Comparison of ENCODE assay signal across 22 cellular contexts in genomic region chr20:42981258-42981657, GRCh38.
DNase-seq lines count a peak whose midpoint lies in the region; ATAC-seq, FAIRE-seq and TF ChIP-seq lines count a peak whose summit lies in the region.
"Had no signal": no experiment of that assay in that cellular context is flagged by ENCODE, and none has a peak within 500 bp of the region (broad histone marks: within the 10 kb centered on the region; RNA-seq: fewer than 3 reads in every experiment).

No MANE protein-coding gene starts in this region.

- H3K23ac ChIP-seq in H9 (ENCODE audit: insufficient read length, low read depth, low read length): no peak overlapping the region

- H4K8ac ChIP-seq in H9 (replicated peaks; ENCODE audit: insufficient read length, low read depth, low read length): no peak overlapping the region

- H3K56ac ChIP-seq in H9 (ENCODE audit: insufficient read length, low read depth, low read length): no peak overlapping the region

- H3K36me3 ChIP-seq in K562 (ENCODE audit: control insufficient read depth, insufficient read depth, low read length): no peaks in the 10 kb centered on the region
- no peaks in the 10 kb centered on the region for H3K36me3 ChIP-seq in esophagus muscularis mucosa
- H3K36me3 ChIP-seq: BE2C had no signal

- no peak overlapping the region for H2AFZ ChIP-seq in K562 (ENCODE audit: low read depth, low read length)
- no peak overlapping the region for H2AFZ ChIP-seq in H9 (ENCODE audit: low read length)
- H2AFZ ChIP-seq: GM23338 had no signal

- peak overlapping the region; percentile 51 for H3K27ac Mint-ChIP-seq in activated naive CD4-positive, alpha-beta T cell treated with anti-CD3 and anti-CD28 coated beads, Interleukin-2, amount 50 U/mL, for 24 hours
- H3K27ac Mint-ChIP-seq in type B pancreatic cell (peak overlapping the region; percentile 43), nephron progenitor cell (no peak overlapping the region), H9 (no peak overlapping the region)
- H3K27ac Mint-ChIP-seq: CD8-positive, alpha-beta memory T cell; GM23338 had no signal

- no peak for DNase-seq in activated naive CD4-positive, alpha-beta T cell (lab: John Stamatoyannopoulos, UW)
- DNase-seq in K562 (ENCODE audit: extremely low read depth in 1 of 4, low spot score in 3 of 4) (no peak), esophagus muscularis mucosa (ENCODE audit: extremely low spot score) (peak; percentile 72), type B pancreatic cell (ENCODE audit: extremely low spot score, unreplicated experiment) (no peak), nephron progenitor cell (no peak), H9 (no peak)
- DNase-seq: ACHN; BE2C; C1 segment of cervical spinal cord; CD4-positive, CD25-positive, alpha-beta regulatory T cell; CD8-positive, alpha-beta memory T cell; COR-L47; DMS79; GDM1; H7 had no signal

- TF ChIP-seq POLR2A in K562 (conservative IDR thresholded peaks at IDR 0.05): no peak
- no peak for TF ChIP-seq POLR2A in esophagus muscularis mucosa (IDR thresholded peaks at IDR 0.05; ENCODE audit: low read depth)

- peaks cover 1% of the 10 kb centered on the region for H3K27me3 Mint-ChIP-seq in activated naive CD4-positive, alpha-beta T cell treated with anti-CD3 and anti-CD28 coated beads, Interleukin-2, amount 50 U/mL, for 24 hours
- H3K27me3 Mint-ChIP-seq in type B pancreatic cell (peaks cover 12% of the 10 kb centered on the region), nephron progenitor cell (ENCODE audit: low read depth, poor library complexity) (peaks cover 36% of the 10 kb centered on the region), H9 (ENCODE audit: low read depth) (peaks cover 26% of the 10 kb centered on the region)
- H3K27me3 Mint-ChIP-seq: CD4-positive, CD25-positive, alpha-beta regulatory T cell; CD8-positive, alpha-beta memory T cell had no signal

- no peak overlapping the region for H2BK12ac ChIP-seq in H9 (ENCODE audit: insufficient read length, low read depth, low read length)

- H3K4me1 ChIP-seq in K562 (replicated peaks in 1 of 2; ENCODE audit: control insufficient read depth in 2 of 2, insufficient read depth in 2 of 2, low read length in 2 of 2) (no peaks in the 10 kb centered on the region), esophagus muscularis mucosa (no peaks in the 10 kb centered on the region), H9 (ENCODE audit: insufficient read depth, low read length) (peaks cover 8% of the 10 kb centered on the region; the same call in 1 of the 2 replicates)
- H3K4me1 ChIP-seq: BE2C had no signal

- CTCF ChIA-PET in K562 (lab: Yijun Ruan, JAX; ENCODE audit: low intra/inter-chr PET ratio): no interaction called here

- TF ChIP-seq RAD21 in K562 (CRISPR knock-in tag; conservative IDR thresholded peaks at IDR 0.05 in 1 of 2, IDR thresholded peaks at IDR 0.05 in 1 of 2): no peak

- H3K27me3 ChIP-seq in K562 (ENCODE audit: control insufficient read depth in 2 of 2, insufficient read depth in 2 of 2, low read length in 2 of 2) (no peaks in the 10 kb centered on the region), esophagus muscularis mucosa (peaks cover 0 to 19% (median 0%) of the 10 kb centered on the region in 4 donors), H9 (ENCODE audit: insufficient read depth, low read length) (no peaks in the 10 kb centered on the region)
- H3K27me3 ChIP-seq: BE2C had no signal

- H4K20me1 ChIP-seq in K562 (replicated peaks; ENCODE audit: control insufficient read depth, insufficient read depth, low read length): no peaks in the 10 kb centered on the region; the same call in 1 of the 2 replicates
- no peaks in the 10 kb centered on the region for H4K20me1 ChIP-seq in H9 (ENCODE audit: control insufficient read depth, insufficient read depth, insufficient read length)

- no peaks in the 10 kb centered on the region for H3K4me1 Mint-ChIP-seq in activated naive CD4-positive, alpha-beta T cell treated with anti-CD3 and anti-CD28 coated beads, Interleukin-2, amount 50 U/mL, for 24 hours
- H3K4me1 Mint-ChIP-seq in type B pancreatic cell (ENCODE audit: unreplicated experiment): no peaks in the 10 kb centered on the region
- H3K4me1 Mint-ChIP-seq in nephron progenitor cell: peaks cover 6% of the 10 kb centered on the region
- peaks cover 48 to 49% of the 10 kb centered on the region in 2 experiments for H3K4me1 Mint-ChIP-seq in H9
- H3K4me1 Mint-ChIP-seq: CD4-positive, CD25-positive, alpha-beta regulatory T cell; CD8-positive, alpha-beta memory T cell had no signal

- no peak overlapping the region for H3T11ph ChIP-seq in H9 (ENCODE audit: low read length)

- H2BK15ac ChIP-seq in H9 (ENCODE audit: low read depth, low read length): no peak overlapping the region

- H3K9me1 ChIP-seq in K562 (ENCODE audit: control insufficient read depth, insufficient read depth, low read length): no peaks in the 10 kb centered on the region

- peaks cover 5% of the 10 kb centered on the region for H3K9me3 Mint-ChIP-seq in activated naive CD4-positive, alpha-beta T cell treated with anti-CD3 and anti-CD28 coated beads, Interleukin-2, amount 50 U/mL, for 24 hours
- H3K9me3 Mint-ChIP-seq in type B pancreatic cell (no peaks in the 10 kb centered on the region), nephron progenitor cell (no peaks in the 10 kb centered on the region), H9 (peaks cover 0 to 1% of the 10 kb centered on the region in 2 experiments; a peak in 3 of 5 replicates)

- H3K36me3 Mint-ChIP-seq in activated naive CD4-positive, alpha-beta T cell treated with anti-CD3 and anti-CD28 coated beads, Interleukin-2, amount 50 U/mL, for 24 hours: no peaks in the 10 kb centered on the region
- no peaks in the 10 kb centered on the region for H3K36me3 Mint-ChIP-seq in type B pancreatic cell
- H3K36me3 Mint-ChIP-seq in nephron progenitor cell (ENCODE audit: low read depth): no peaks in the 10 kb centered on the region
- peaks cover 0 to 6% (median 5%) of the 10 kb centered on the region in 3 experiments; a peak in 4 of 7 replicates for H3K36me3 Mint-ChIP-seq in H9 (ENCODE audit: insufficient read depth in 1 of 3, low read depth in 3 of 3)
- H3K36me3 Mint-ChIP-seq: CD4-positive, CD25-positive, alpha-beta regulatory T cell; CD8-positive, alpha-beta memory T cell had no signal

- intact Hi-C loops in K562 (cut with micrococcal nuclease): no loop called here
- intact Hi-C loops in esophagus muscularis mucosa (cut with DNase I): no loop called here

- no peak overlapping the region for H3K27ac ChIP-seq in K562 (ENCODE audit: extremely low read depth, low read depth, low read length)
- no peak overlapping the region for H3K27ac ChIP-seq in esophagus muscularis mucosa (replicated peaks in 1 of 4)
- H3K27ac ChIP-seq in H9 (ENCODE audit: insufficient read length, low read depth, low read length): no peak overlapping the region

- TF ChIP-seq CTCF in K562 (IDR thresholded peaks at IDR 0.05 in 2 of 3, conservative IDR thresholded peaks at IDR 0.05 in 1 of 3; ENCODE audit: insufficient read depth in 2 of 3, low read depth in 1 of 3, low read length in 3 of 3) (no peak), esophagus muscularis mucosa (IDR thresholded peaks at IDR 0.05) (no peak), type B pancreatic cell (conservative IDR thresholded peaks at IDR 0.05) (no peak), nephron progenitor cell (IDR thresholded peaks at IDR 0.05) (no peak), H9 (conservative IDR thresholded peaks at IDR 0.05) (no peak)

- H3K23me2 ChIP-seq in H9 (ENCODE audit: insufficient read length, low read depth, low read length, poor library complexity, severe bottlenecking): no peaks in the 10 kb centered on the region

- 0% methylated on average over 2 of the region's 2 CpGs for WGBS in K562 (ENCODE audit: insufficient coverage, low coverage, missing lambda C conversion rate)
- WGBS in esophagus muscularis mucosa: 71% methylated on average over 1 of the region's 2 CpGs
- WGBS in H9 (ENCODE audit: extremely low coverage, insufficient read length, low lambda C conversion rate): no CpG with 5 or more reads among the region's 2 CpGs

- BruUV-seq in K562 (replicated peaks; lab: Mats Ljungman, UMichigan): no TSS peak

- no peak overlapping the region for H3K14ac ChIP-seq in H9 (ENCODE audit: insufficient read depth, low read length)

- no peaks in the 10 kb centered on the region for H3K79me1 ChIP-seq in H9 (ENCODE audit: insufficient read depth, low read depth, low read length, poor library complexity, severe bottlenecking)

- no peaks in the 10 kb centered on the region for H3K9me3 ChIP-seq in K562 (replicated peaks; ENCODE audit: control insufficient read depth, insufficient read depth, low read depth, low read length)
- no peaks in the 10 kb centered on the region for H3K9me3 ChIP-seq in esophagus muscularis mucosa
- H3K9me3 ChIP-seq in H9 (ENCODE audit: control insufficient read depth, low read depth, low read length): no peaks in the 10 kb centered on the region
- H3K9me3 ChIP-seq: BE2C had no signal

- TF ChIP-seq EP300 in K562 (IDR thresholded peaks at IDR 0.05; ENCODE audit: low read length) (no peak), esophagus muscularis mucosa (IDR thresholded peaks at IDR 0.05) (no peak)

- ATAC-seq in K562 (no peak), GM21367 (IDR thresholded peaks at IDR 0.05; ENCODE audit: unreplicated experiment) (no peak)
- ATAC-seq: GM23338 had no signal

- H3K4me3 ChIP-seq in K562: no peak overlapping the region
- H3K4me3 ChIP-seq in esophagus muscularis mucosa: no peak overlapping the region
- H3K4me3 ChIP-seq: GM23338 had no signal

- no peak for FAIRE-seq in K562 (lab: Jason Lieb, UNC)
- FAIRE-seq: A204.1, D721Med, GM12892, GM18507 had no signal

- H3K9ac ChIP-seq in K562 (ENCODE audit: insufficient read depth in 1 of 2, low read depth in 2 of 2, low read length in 2 of 2) (no peak overlapping the region), H9 (ENCODE audit: extremely low read depth, insufficient read length, low read length) (no peak overlapping the region)

- in situ Hi-C loops in K562 (cut with MboI): no loop called here

- no peak overlapping the region for H2AK5ac ChIP-seq in H9 (ENCODE audit: insufficient read length, low read length)

- H2BK120ac ChIP-seq in H9 (ENCODE audit: low read depth, low read length, poor library complexity, severe bottlenecking): no peak overlapping the region

- no peak overlapping the region for H3K4ac ChIP-seq in H9 (ENCODE audit: low read depth, low read length)

- H3K79me2 ChIP-seq in K562 (ENCODE audit: control insufficient read depth, insufficient read depth, low read length) (no peaks in the 10 kb centered on the region), H9 (ENCODE audit: insufficient read depth, low read length) (no peaks in the 10 kb centered on the region)

- H3K4me2 ChIP-seq in K562 (ENCODE audit: insufficient read depth, low read length) (no peak overlapping the region), H9 (ENCODE audit: insufficient read depth, insufficient read length, low read length) (no peak overlapping the region)
- H3K4me2 ChIP-seq: GM23338 had no signal

- no peak overlapping the region for H4K5ac ChIP-seq in H9 (ENCODE audit: insufficient read length, low read depth, low read length)

- no peak overlapping the region for H3K4me3 Mint-ChIP-seq in activated naive CD4-positive, alpha-beta T cell treated with anti-CD3 and anti-CD28 coated beads, Interleukin-2, amount 50 U/mL, for 24 hours
- H3K4me3 Mint-ChIP-seq in type B pancreatic cell: no peak overlapping the region
- H3K4me3 Mint-ChIP-seq in nephron progenitor cell: no peak overlapping the region
- H3K4me3 Mint-ChIP-seq in H9: no peak overlapping the region
- H3K4me3 Mint-ChIP-seq: CD4-positive, CD25-positive, alpha-beta regulatory T cell; CD8-positive, alpha-beta memory T cell; GM23338 had no signal

- no peak overlapping the region for H3K18ac ChIP-seq in H9 (ENCODE audit: insufficient read length, low read depth, low read length)

- POLR2A ChIA-PET in K562 (lab: Yijun Ruan, JAX): no interaction called here

- no peak overlapping the region for H4K91ac ChIP-seq in H9 (ENCODE audit: insufficient read length, low read depth, low read length)

- no peak overlapping the region for H2BK20ac ChIP-seq in H9 (ENCODE audit: low read depth, low read length, poor library complexity, severe bottlenecking)

- H2BK5ac ChIP-seq in H9 (ENCODE audit: insufficient read length, low read length): no peak overlapping the region

Comparison
In these comparisons a context has a peak if more than half of its experiments do, and no peak if none do; other contexts are left out.
1. H3K27ac Mint-ChIP-seq: peak in activated naive CD4-positive, alpha-beta T cell treated with anti-CD3 and anti-CD28 coated beads, Interleukin-2, amount 50 U/mL, for 24 hours (single experiment) and type B pancreatic cell (single experiment); none in nephron progenitor cell (single experiment) and H9 (0 of 3).